In genomic region chr1:1432951-1433803, GRCh38 we compare ENCODE assay signal across 1 cellular context.
TF ChIP-seq lines count a peak whose summit lies in the region.

No MANE protein-coding gene starts in this region.

TF ChIP-seq in liver, 16 proteins besides CTCF, POLR2A, EP300 and RAD21 (continued from another document):
- peak; percentile 98 for TF ChIP-seq MAX (IDR thresholded peaks at IDR 0.05)
- TF ChIP-seq YY1 (IDR thresholded peaks at IDR 0.05): peak; percentile 78
- peak; percentile 97 to 99 for TF ChIP-seq RXRA (IDR thresholded peaks at IDR 0.05)
- peak in 1 of 2 donors; percentile 74 for TF ChIP-seq JUND (IDR thresholded peaks at IDR 0.05)
- TF ChIP-seq FOXA2 (IDR thresholded peaks at IDR 0.05): no peak
- peak; percentile 72 for TF ChIP-seq FOXA1 (IDR thresholded peaks at IDR 0.05)
- peak; percentile 93 to 96 for TF ChIP-seq HNF4A (conservative IDR thresholded peaks at IDR 0.05)
- TF ChIP-seq NR2F2 (IDR thresholded peaks at IDR 0.05): peak; percentile 99
- peak in 1 of 2 donors; percentile 78 for TF ChIP-seq GABPA (IDR thresholded peaks at IDR 0.05 in 1 of 2, conservative IDR thresholded peaks at IDR 0.05 in 1 of 2)
- TF ChIP-seq ATF3 (IDR thresholded peaks at IDR 0.05): no peak
